ENCODE assay signal across 10 cellular contexts in genomic region chr16:23296994-23297393, GRCh38. TPM values are rescaled to one million over a fixed set of nuclear protein-coding genes. Genes with fewer than 3 reads are reported as not detected.
DNase-seq lines count a peak whose midpoint lies in the region; ATAC-seq and TF ChIP-seq lines count a peak whose summit lies in the region.
"Had no signal": no experiment of that assay in that cellular context is flagged by ENCODE, and none has a peak within 500 bp of the region (broad histone marks: within the 10 kb centered on the region; RNA-seq: fewer than 3 reads in every experiment).

No MANE protein-coding gene starts in this region.

- H3K4me3 Mint-ChIP-seq in H9: no peak overlapping the region

- H3K9me3 ChIP-seq in H9 (ENCODE audit: control insufficient read depth, low read depth, low read length): no peaks in the 10 kb centered on the region
- no peaks in the 10 kb centered on the region for H3K9me3 ChIP-seq in neuron (ENCODE audit: low read length)

- WGBS in H9 (ENCODE audit: extremely low coverage, insufficient read length, low lambda C conversion rate): no CpG with 5 or more reads among the region's 3 CpGs

- no peak overlapping the region for H2BK5ac ChIP-seq in H9 (ENCODE audit: insufficient read length, low read length)

- H3K4me1 Mint-ChIP-seq in H9: peaks cover 7 to 10% of the 10 kb centered on the region in 2 experiments

- H3K27ac ChIP-seq in H9 (ENCODE audit: insufficient read length, low read depth, low read length): no peak overlapping the region

- H2BK15ac ChIP-seq in H9 (ENCODE audit: low read depth, low read length): no peak overlapping the region

- H4K91ac ChIP-seq in H9 (ENCODE audit: insufficient read length, low read depth, low read length): no peak overlapping the region

- no peak overlapping the region for H3K9ac ChIP-seq in H9 (ENCODE audit: extremely low read depth, insufficient read length, low read length)

- H3K36me3 ChIP-seq in neuron (ENCODE audit: insufficient read depth, low read length): no peaks in the 10 kb centered on the region

- peaks cover 33% of the 10 kb centered on the region for H3K27me3 Mint-ChIP-seq in H9 (ENCODE audit: low read depth)

- no peaks in the 10 kb centered on the region for H3K79me1 ChIP-seq in H9 (ENCODE audit: insufficient read depth, low read depth, low read length, poor library complexity, severe bottlenecking)

- no peaks in the 10 kb centered on the region for H4K20me1 ChIP-seq in H9 (ENCODE audit: control insufficient read depth, insufficient read depth, insufficient read length)

- no peak overlapping the region for H2BK12ac ChIP-seq in H9 (ENCODE audit: insufficient read length, low read depth, low read length)

- H2BK20ac ChIP-seq in H9 (ENCODE audit: low read depth, low read length, poor library complexity, severe bottlenecking): no peak overlapping the region

- peak; percentile 73 for ATAC-seq in SK-N-SH treated with all-trans-retinoic acid at 6 μM for 48 hours
- no peak for ATAC-seq in GM18909 (IDR thresholded peaks at IDR 0.05; ENCODE audit: poor library complexity, unreplicated experiment)
- no peak for ATAC-seq in GM21528 (IDR thresholded peaks at IDR 0.05; ENCODE audit: low FRiP score, unreplicated experiment)

- peaks cover 4% of the 10 kb centered on the region for H3K23me2 ChIP-seq in H9 (ENCODE audit: insufficient read length, low read depth, low read length, poor library complexity, severe bottlenecking)

- no peak overlapping the region for H3K27ac Mint-ChIP-seq in H9

- H3K14ac ChIP-seq in H9 (ENCODE audit: insufficient read depth, low read length): no peak overlapping the region

- no peak overlapping the region for H3T11ph ChIP-seq in H9 (ENCODE audit: low read length)

- peaks cover 2% of the 10 kb centered on the region in 2 experiments; a peak in 2 of 5 replicates for H3K9me3 Mint-ChIP-seq in H9

- no peak overlapping the region for H3K56ac ChIP-seq in H9 (ENCODE audit: insufficient read length, low read depth, low read length)

- no peak overlapping the region for H3K18ac ChIP-seq in H9 (ENCODE audit: insufficient read length, low read depth, low read length)

- no peak overlapping the region for H3K4me2 ChIP-seq in H9 (ENCODE audit: insufficient read depth, insufficient read length, low read length)

- H2AFZ ChIP-seq in H9 (ENCODE audit: low read length): peak overlapping the region; percentile 34
- H2AFZ ChIP-seq in neuron (ENCODE audit: low read depth, low read length): peak overlapping the region; percentile 48

- H3K23ac ChIP-seq in H9 (ENCODE audit: insufficient read length, low read depth, low read length): no peak overlapping the region

- no peak overlapping the region for H4K8ac ChIP-seq in H9 (replicated peaks; ENCODE audit: insufficient read length, low read depth, low read length)

- H3K4ac ChIP-seq in H9 (ENCODE audit: low read depth, low read length): no peak overlapping the region

- H2BK120ac ChIP-seq in H9 (ENCODE audit: low read depth, low read length, poor library complexity, severe bottlenecking): no peak overlapping the region

- H2AK5ac ChIP-seq in H9 (ENCODE audit: insufficient read length, low read length): no peak overlapping the region

- DNase-seq in NCI-H748 (lab: John Stamatoyannopoulos, UW; ENCODE audit: unreplicated experiment) (peak; percentile 46), NCI-H748 treated with DMSO at 0.1 percent for 48 hours (lab: John Stamatoyannopoulos, UW) (no peak), H9 (peak; percentile 69), activated gamma-delta T cell (lab: John Stamatoyannopoulos, UW) (no peak)
- DNase-seq: activated CD4-positive, CD25-positive, alpha-beta regulatory T cell had no signal

- TF ChIP-seq CTCF in H9 (conservative IDR thresholded peaks at IDR 0.05): peak; percentile 73

- H3K27me3 ChIP-seq in H9 (ENCODE audit: insufficient read depth, low read length) (peaks cover 6% of the 10 kb centered on the region; the same call in 1 of the 2 replicates), neuron (ENCODE audit: insufficient read depth, low read length) (peaks cover 15% of the 10 kb centered on the region)

- H3K4me1 ChIP-seq in H9 (ENCODE audit: insufficient read depth, low read length) (no peaks in the 10 kb centered on the region), neuron (ENCODE audit: insufficient read depth, low read length) (no peaks in the 10 kb centered on the region)

- no peaks in the 10 kb centered on the region for H3K79me2 ChIP-seq in H9 (ENCODE audit: insufficient read depth, low read length)

- peaks cover 0 to 5% (median 2%) of the 10 kb centered on the region in 3 experiments; a peak in 2 of 7 replicates for H3K36me3 Mint-ChIP-seq in H9 (ENCODE audit: insufficient read depth in 1 of 3, low read depth in 3 of 3)

- peak overlapping the region; percentile 26 for H3K4me3 ChIP-seq in neuron (ENCODE audit: low read length)

- no peak overlapping the region for H4K5ac ChIP-seq in H9 (ENCODE audit: insufficient read length, low read depth, low read length)

TF ChIP-seq in SK-N-SH treated with all-trans-retinoic acid at 6 μM for 48 hours, 23 proteins besides CTCF, POLR2A, EP300 and RAD21 (continues in another document):
- TF ChIP-seq PPARA (CRISPR knock-in tag; IDR thresholded peaks at IDR 0.05; ENCODE audit: borderline replicate concordance) (no peak), TSHZ2 (CRISPR knock-in tag; IDR thresholded peaks at IDR 0.05) (no peak), ZC3H10 (CRISPR knock-in tag; IDR thresholded peaks at IDR 0.05) (no peak), CREB5 (CRISPR knock-in tag; IDR thresholded peaks at IDR 0.05; ENCODE audit: low read depth) (no peak), ZFP30 (CRISPR knock-in tag; IDR thresholded peaks at IDR 0.05) (no peak), ARNTL (CRISPR knock-in tag; IDR thresholded peaks at IDR 0.05; ENCODE audit: borderline replicate concordance, low read depth) (no peak), TOX (CRISPR knock-in tag; IDR thresholded peaks at IDR 0.05; ENCODE audit: borderline replicate concordance) (no peak), RARB (CRISPR knock-in tag; IDR thresholded peaks at IDR 0.05) (no peak), CSRNP3 (CRISPR knock-in tag; IDR thresholded peaks at IDR 0.05) (no peak), PATZ1 (CRISPR knock-in tag; IDR thresholded peaks at IDR 0.05; ENCODE audit: borderline replicate concordance) (no peak)

RNA-seq across cellular contexts. Expression of gene SCNN1B, which starts 5.1 kb away (rescaled TPM):
- 0.11 and 0.35 TPM in 2 replicates for total RNA-seq in H9 (2021)
- total RNA-seq: M059J had no signal

Comparison
In these comparisons a context has a peak if more than half of its experiments do, and no peak if none do; other contexts are left out.
1. DNase-seq: peak in NCI-H748 (single experiment) and H9 (single experiment); none in NCI-H748 treated with DMSO at 0.1 percent for 48 hours (single experiment) and activated gamma-delta T cell (single experiment).